ENCODE assay signal across 9 cellular contexts in the genomic region with DNA sequence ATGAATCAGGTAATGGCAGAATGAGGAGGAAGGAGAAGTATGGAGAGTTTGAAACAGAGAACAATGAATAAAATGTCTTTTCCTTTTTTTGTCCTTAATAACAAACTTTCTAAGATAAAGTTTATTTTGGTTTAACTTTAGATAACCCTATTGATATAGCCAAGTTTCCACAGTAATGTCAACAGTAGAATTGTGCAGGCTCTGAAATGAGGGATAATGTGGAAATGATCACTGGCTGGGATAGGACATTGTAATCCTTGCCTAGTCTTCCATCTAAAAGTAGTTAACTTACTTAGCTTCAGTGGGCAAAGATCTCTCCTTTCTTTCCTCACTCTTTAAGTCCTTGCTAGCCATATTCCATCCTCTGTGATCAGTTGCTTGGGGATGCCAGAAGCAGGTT. TPM values are rescaled to one million over a fixed set of nuclear protein-coding genes. Genes with fewer than 3 reads are reported as not detected.
"Had no signal": no experiment of that assay in that cellular context is flagged by ENCODE, and none has a peak within 500 bp of the region (broad histone marks: within the 10 kb centered on the region; RNA-seq: fewer than 3 reads in every experiment).

No MANE protein-coding gene starts in this region.

- ATAC-seq: GM12878 had no signal

- FAIRE-seq: G401.6, GM12878, GM12891, GM12892, GM18507, GM19239 had no signal

- DNase-seq: GDM1, GF-D8 had no signal

- H3K4me3 ChIP-seq: GM12878 had no signal

RNA-seq across cellular contexts. Expression of a gene that starts 52.8 kb away (rescaled TPM):
- total RNA-seq: G401, GM12878 had no signal
- polyA plus RNA-seq: GM12878 had no signal
